ENCODE assay signal across 22 cellular contexts in the genomic region with DNA sequence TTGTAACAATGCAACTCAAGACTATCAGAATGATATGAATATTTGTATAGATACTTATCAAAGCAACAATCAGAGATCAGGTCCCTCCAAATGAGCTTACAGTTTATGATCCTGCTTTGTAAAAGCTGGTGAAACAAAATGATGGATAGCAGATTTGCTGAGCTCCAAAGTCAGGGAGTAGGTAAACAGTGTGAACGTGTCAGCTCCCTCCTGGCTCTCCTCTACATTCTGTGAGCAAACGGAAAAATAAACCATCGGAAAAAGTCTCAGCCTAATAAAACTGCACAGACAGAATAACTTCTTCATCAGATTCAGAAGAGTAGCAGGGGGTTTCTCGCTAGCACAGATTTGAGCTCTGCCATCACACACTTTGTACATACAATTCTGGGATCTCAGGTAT. TPM values are rescaled to one million over a fixed set of nuclear protein-coding genes. Genes with fewer than 3 reads are reported as not detected.
"Had no signal": no experiment of that assay in that cellular context is flagged by ENCODE, and none has a peak within 500 bp of the region (broad histone marks: within the 10 kb centered on the region; RNA-seq: fewer than 3 reads in every experiment).

No MANE protein-coding gene starts in this region.

- ATAC-seq: activated T-cell treated with anti-CD3 and anti-CD28 coated beads, Interleukin-2, amount 50 U/mL, for 72 hours; left lung; sciatic nerve; T-helper 17 cell had no signal

- DNase-seq: activated CD4-positive, alpha-beta memory T cell treated with anti-CD3 and anti-CD28 coated beads for 36 hours; activated CD4-positive, alpha-beta T cell treated with anti-CD3 and anti-CD28 coated beads for 48 hours; activated effector memory CD4-positive, alpha-beta T cell treated with Interleukin-2 at 50 U/mL for 16 hours; activated naive CD4-positive, alpha-beta T cell treated with anti-CD3 and anti-CD28 coated beads for 36 hours; activated naive CD8-positive, alpha-beta T cell treated with anti-CD3 and anti-CD28 coated beads, Interleukin-2, amount 10 ng/mL, durations not matched to agents 7 days and 5 days; activated T-cell treated with anti-CD3 and anti-CD28 coated beads, Interleukin-2, amount 50 U/mL, for 72 hours; amniotic stem cell; cortex of kidney; erythroblast; foreskin fibroblast; immature natural killer cell; kidney glomerular epithelial cell; left lung; nucleus accumbens; stimulated activated CD4-positive, alpha-beta T cell treated with anti-CD3 and anti-CD28 coated beads, Interleukin-15, amount 100 ng/mL, for 24 hours; stimulated activated naive CD4-positive, alpha-beta T cell; SW 1271; T-helper 17 cell; upper lobe of left lung had no signal

- H3K27ac ChIP-seq: left lung, upper lobe of left lung had no signal

- H3K36me3 Mint-ChIP-seq: activated CD4-positive, alpha-beta memory T cell treated with anti-CD3 and anti-CD28 coated beads for 36 hours; activated naive CD8-positive, alpha-beta T cell treated with anti-CD3 and anti-CD28 coated beads, Interleukin-2, amount 10 ng/mL, durations not matched to agents 7 days and 5 days; immature natural killer cell had no signal

- H3K4me3 ChIP-seq: left lung, lung, smooth muscle cell, upper lobe of left lung had no signal

- H3K9me3 ChIP-seq: left lung, upper lobe of left lung had no signal

- H3K4me1 Mint-ChIP-seq: T-helper 17 cell had no signal

- H3K27ac Mint-ChIP-seq: activated CD4-positive, alpha-beta memory T cell treated with anti-CD3 and anti-CD28 coated beads for 36 hours; activated naive CD4-positive, alpha-beta T cell treated with anti-CD3 and anti-CD28 coated beads for 36 hours; activated naive CD8-positive, alpha-beta T cell treated with anti-CD3 and anti-CD28 coated beads, Interleukin-2, amount 10 ng/mL, durations not matched to agents 7 days and 5 days; activated T-cell treated with anti-CD3 and anti-CD28 coated beads, Interleukin-2, amount 50 U/mL, for 72 hours; T-helper 17 cell had no signal

- H3K4me3 Mint-ChIP-seq: activated CD4-positive, alpha-beta memory T cell treated with anti-CD3 and anti-CD28 coated beads for 36 hours; activated naive CD4-positive, alpha-beta T cell treated with anti-CD3 and anti-CD28 coated beads for 36 hours; activated naive CD8-positive, alpha-beta T cell treated with anti-CD3 and anti-CD28 coated beads, Interleukin-2, amount 10 ng/mL, durations not matched to agents 7 days and 5 days; activated T-cell treated with anti-CD3 and anti-CD28 coated beads, Interleukin-2, amount 50 U/mL, for 72 hours; immature natural killer cell; T-helper 17 cell had no signal

- H3K36me3 ChIP-seq: left lung, upper lobe of left lung had no signal

- H3K9me3 Mint-ChIP-seq: activated CD4-positive, alpha-beta memory T cell treated with anti-CD3 and anti-CD28 coated beads for 36 hours; activated naive CD4-positive, alpha-beta T cell treated with anti-CD3 and anti-CD28 coated beads for 36 hours; activated naive CD8-positive, alpha-beta T cell treated with anti-CD3 and anti-CD28 coated beads, Interleukin-2, amount 10 ng/mL, durations not matched to agents 7 days and 5 days; activated T-cell treated with anti-CD3 and anti-CD28 coated beads, Interleukin-2, amount 50 U/mL, for 72 hours; immature natural killer cell had no signal

- H3K27me3 ChIP-seq: upper lobe of left lung had no signal

- H3K4me1 ChIP-seq: upper lobe of left lung had no signal

RNA-seq across cellular contexts. Expression of a gene that starts 51.3 kb away (rescaled TPM):
- total RNA-seq: activated CD4-positive, alpha-beta memory T cell treated with anti-CD3 and anti-CD28 coated beads for 36 hours had no signal
